Comparison of ENCODE assay signal across 8 cellular contexts in genomic region chr14:31207746-31208545, GRCh38. TPM values are rescaled to one million over a fixed set of nuclear protein-coding genes. Genes with fewer than 3 reads are reported as not detected.
DNase-seq lines count a peak whose midpoint lies in the region; ATAC-seq and TF ChIP-seq lines count a peak whose summit lies in the region.

HECTD1 (minus strand) TSS chr14:31207793; CDS start chr14:31205936, 1,857 bp downstream.

- H3K27me3 Mint-ChIP-seq in activated naive CD8-positive, alpha-beta T cell, result no peaks in the 10 kb centered on the region

- H3K27ac Mint-ChIP-seq in activated naive CD8-positive, alpha-beta T cell, result peak within 1 kb of the TSS; percentile 99

- peak within 1 kb of the TSS; percentile 91 for H3K9ac ChIP-seq in trophoblast cell (ENCODE audit: low read length)

- peak within 1 kb of the TSS; percentile 100 for H2BK120ac ChIP-seq in trophoblast cell (ENCODE audit: insufficient read depth, low read length, poor library complexity)

- H3K36me3 ChIP-seq in trophoblast cell (ENCODE audit: control insufficient read depth in 1 of 2, insufficient read depth in 2 of 2, low read length in 2 of 2) (peaks cover 3 to 4% of the 10 kb centered on the region in 2 experiments), tibial nerve (peaks cover 0 to 13% (median 0%) of the 10 kb centered on the region in 3 donors)

- H3K36me3 Mint-ChIP-seq in activated naive CD8-positive, alpha-beta T cell, result peaks cover 10% of the 10 kb centered on the region

- H3K9me3 Mint-ChIP-seq in activated naive CD8-positive, alpha-beta T cell (ENCODE audit: low read depth), result no peaks in the 10 kb centered on the region

- H3K9me3 ChIP-seq in trophoblast cell (ENCODE audit: insufficient read depth, low read depth, low read length), result no peaks in the 10 kb centered on the region
- H3K9me3 ChIP-seq in tibial nerve, result no peaks in the 10 kb centered on the region

- DNase-seq in NCI-H1048 (lab: John Stamatoyannopoulos, UW) (peak; percentile 69), SKM-1 treated with dmso at 0.1 percent for 144 hours (lab: John Stamatoyannopoulos, UW; ENCODE audit: unreplicated experiment) (peak; percentile 54), Right ventricle myocardium inferior (ENCODE audit: missing footprints) (peak; percentile 94), trophoblast cell (peak; percentile 86 to 92), tibial nerve (ENCODE audit: low spot score in 2 of 2) (peak; percentile 48 to 58)

- H3K79me2 ChIP-seq in trophoblast cell (ENCODE audit: control insufficient read depth, insufficient read depth, low read length, poor library complexity), result peaks cover 16% of the 10 kb centered on the region

- peak in 1 of 2 donors; percentile 83 for TF ChIP-seq EP300 in tibial nerve (IDR thresholded peaks at IDR 0.05)

- H3K4me3 ChIP-seq in trophoblast cell (ENCODE audit: low read depth, low read length) (peak within 1 kb of the TSS; percentile 84), tibial nerve (peak within 1 kb of the TSS; percentile 80 to 100 (median 88))

- TF ChIP-seq CTCF in GM12872 (IDR thresholded peaks at IDR 0.05; ENCODE audit: insufficient read depth, low read depth, low read length), result peak; percentile 67; the same call in 2 of the 3 replicates
- peak; percentile 75 to 99 (median 96) for TF ChIP-seq CTCF in tibial nerve (IDR thresholded peaks at IDR 0.05)

- peak within 1 kb of the TSS; percentile 100 for H2AK5ac ChIP-seq in trophoblast cell (ENCODE audit: low read length)

- peak within 1 kb of the TSS; percentile 95 for H3K18ac ChIP-seq in trophoblast cell (ENCODE audit: low read length)

- H3K27me3 ChIP-seq in trophoblast cell (ENCODE audit: insufficient read depth, low read length) (no peaks in the 10 kb centered on the region), tibial nerve (no peaks in the 10 kb centered on the region)

- peak within 1 kb of the TSS; percentile 76 for H2BK12ac ChIP-seq in trophoblast cell (ENCODE audit: low read length)

- H3K4me3 Mint-ChIP-seq in activated naive CD8-positive, alpha-beta T cell, result peak within 1 kb of the TSS; percentile 95

- peak within 1 kb of the TSS; percentile 100 for H2BK5ac ChIP-seq in trophoblast cell (ENCODE audit: low read depth, low read length, poor library complexity)

- H3K79me1 ChIP-seq in trophoblast cell (ENCODE audit: low read length), result peaks cover 20% of the 10 kb centered on the region

- intact Hi-C loops in Right ventricle myocardium inferior (cut with DNase I), result loop anchor here (1.0 to 2.0 kb wide), 2 partner anchors 55 to 113 kb away; no protein-coding TSS in a partner anchor

- TF ChIP-seq POLR2A in tibial nerve (IDR thresholded peaks at IDR 0.05), result peak; percentile 27 to 47

- peak within 1 kb of the TSS; percentile 100 for H3K14ac ChIP-seq in trophoblast cell (ENCODE audit: low read length)

- peak; percentile 77 for ATAC-seq in HG02610 (IDR thresholded peaks at IDR 0.05; ENCODE audit: unreplicated experiment)
- ATAC-seq in Right ventricle myocardium inferior, result peak; percentile 96

- WGBS in trophoblast cell (ENCODE audit: extremely low coverage, insufficient coverage, insufficient read length), result no CpG with 5 or more reads among the region's 79 CpGs
- 0% methylated on average over 41 to 49 of the region's 79 CpGs for WGBS in tibial nerve, 2 donors

- peaks cover 0 to 3% of the 10 kb centered on the region in 2 experiments for H3K4me1 ChIP-seq in trophoblast cell (ENCODE audit: control insufficient read depth in 1 of 2, insufficient read depth in 2 of 2, low read length in 2 of 2)
- H3K4me1 ChIP-seq in tibial nerve, result peaks cover 0 to 35% (median 16%) of the 10 kb centered on the region in 4 donors

- H3K23ac ChIP-seq in trophoblast cell (ENCODE audit: low read length), result no peak within 1 kb of the TSS

- H4K8ac ChIP-seq in trophoblast cell (ENCODE audit: low read depth, low read length), result peak within 1 kb of the TSS; percentile 100

- H4K91ac ChIP-seq in trophoblast cell (ENCODE audit: low read depth, low read length), result peak within 1 kb of the TSS; percentile 99

- peak within 1 kb of the TSS; percentile 100 for H3K4ac ChIP-seq in trophoblast cell (ENCODE audit: low read depth, low read length)

- peak within 1 kb of the TSS; percentile 99 for H2AFZ ChIP-seq in trophoblast cell (ENCODE audit: insufficient read depth, low read length, poor library complexity)

- H4K12ac ChIP-seq in trophoblast cell (ENCODE audit: low read depth, low read length), result peak within 1 kb of the TSS; percentile 100

- H3K4me1 Mint-ChIP-seq in activated naive CD8-positive, alpha-beta T cell (ENCODE audit: low read depth), result peaks cover 53% of the 10 kb centered on the region

- H3K27ac ChIP-seq in trophoblast cell (ENCODE audit: low read depth, low read length) (peak within 1 kb of the TSS; percentile 93), tibial nerve (peak within 1 kb of the TSS; percentile 87 to 99 (median 98))

- peak within 1 kb of the TSS; percentile 70 for H3K4me2 ChIP-seq in trophoblast cell (ENCODE audit: low read length)

RNA-seq across cellular contexts. Expression of gene HECTD1, which starts in this region (rescaled TPM):
- total RNA-seq in Right ventricle myocardium inferior, result 151 TPM
- 91.2 and 91.6 TPM in 2 replicates for polyA plus RNA-seq in trophoblast cell (2013)
- 100 to 1,000 TPM; 183 to 225 (median 207) TPM for total RNA-seq in tibial nerve

Comparison
In these comparisons a context has a peak if more than half of its experiments do, and no peak if none do; other contexts are left out.
1. Peak in every context shown above with its lines: DNase-seq, ATAC-seq, H3K4me3 ChIP-seq and H3K27ac ChIP-seq.